Comparison of ENCODE assay signal across 1 cellular context in genomic region chr2:74206180-74206688, GRCh38.
TF ChIP-seq lines count a peak whose summit lies in the region.

No MANE protein-coding gene starts in this region.

TF ChIP-seq in HepG2, 621 proteins besides CTCF, POLR2A, EP300 and RAD21:
- TF ChIP-seq ARID3A (IDR thresholded peaks at IDR 0.05; ENCODE audit: low read depth, low read length) (no peak), RBM22 (optimal IDR thresholded peaks at IDR 0.05; ENCODE audit: low read length) (peak; percentile 31), CEBPG (CRISPR knock-in tag; IDR thresholded peaks at IDR 0.05) (peak; percentile 81), FOXA3 (CRISPR knock-in tag; IDR thresholded peaks at IDR 0.05) (0 out of 2 replicates have a peak, but pooled peaks have one; percentile 5), CEBPB (IDR thresholded peaks at IDR 0.05; ENCODE audit: borderline replicate concordance, low read depth, low read length) (peak; percentile 88), GATAD2A (CRISPR knock-in tag; IDR thresholded peaks at IDR 0.05) (peak; percentile 34; the same call in 1 of the 2 replicates), NR2F6 (IDR thresholded peaks at IDR 0.05) (peak; percentile 54; the same call in 1 of the 2 replicates), NR2F6 (CRISPR knock-in tag; IDR thresholded peaks at IDR 0.05) (0 out of 2 replicates have a peak, but pooled peaks have one; percentile 26), ARID5B (CRISPR knock-in tag; IDR thresholded peaks at IDR 0.05) (no peak), THRA (CRISPR knock-in tag; IDR thresholded peaks at IDR 0.05; ENCODE audit: borderline replicate concordance) (peak; percentile 88)
